16 cellular contexts compared by ENCODE assay signal in genomic region chr13:110540871-110541525, GRCh38. TPM values are rescaled to one million over a fixed set of nuclear protein-coding genes. Genes with fewer than 3 reads are reported as not detected.
DNase-seq lines count a peak whose midpoint lies in the region; ATAC-seq and TF ChIP-seq lines count a peak whose summit lies in the region.
"Had no signal": no experiment of that assay in that cellular context is flagged by ENCODE, and none has a peak within 500 bp of the region (broad histone marks: within the 10 kb centered on the region; RNA-seq: fewer than 3 reads in every experiment).

No MANE protein-coding gene starts in this region.

- 69 to 76% methylated on average over 12 to 13 of the region's 15 CpGs for WGBS in esophagus squamous epithelium, 2 donors

- no peak for TF ChIP-seq POLR2A in esophagus squamous epithelium (IDR thresholded peaks at IDR 0.05)

- H3K4me1 Mint-ChIP-seq in activated T-cell treated with anti-CD3 and anti-CD28 coated beads, Interleukin-2, amount 50 U/mL, for 72 hours (ENCODE audit: low read depth): peaks cover 6% of the 10 kb centered on the region

- H3K9ac ChIP-seq in mucosa of rectum (ENCODE audit: low read depth in 1 of 2, low read length in 2 of 2) (peak overlapping the region in 1 of 2 donors; percentile 47), subcutaneous abdominal adipose tissue (ENCODE audit: low read length in 5 of 5) (peak overlapping the region in 2 of 5 donors; percentile 34 to 50)

- H3K36me3 ChIP-seq in esophagus squamous epithelium (no peaks in the 10 kb centered on the region), mucosa of rectum (ENCODE audit: control insufficient read depth in 2 of 2, insufficient read depth in 2 of 2, low read length in 2 of 2) (peaks cover 2% of the 10 kb centered on the region in 2 donors), subcutaneous abdominal adipose tissue (ENCODE audit: control insufficient read depth in 5 of 5, insufficient read depth in 5 of 5, low read length in 5 of 5) (peaks cover 0 to 4% (median 0%) of the 10 kb centered on the region in 5 donors)

- no peaks in the 10 kb centered on the region for H3K36me3 Mint-ChIP-seq in activated T-cell treated with anti-CD3 and anti-CD28 coated beads, Interleukin-2, amount 50 U/mL, for 72 hours (ENCODE audit: insufficient read depth in 2 of 2)
- H3K36me3 Mint-ChIP-seq: activated naive CD4-positive, alpha-beta T cell treated with anti-CD3 and anti-CD28 coated beads, Interleukin-2, amount 10 ng/mL, durations not matched to agents 7 days and 5 days had no signal

- no peaks in the 10 kb centered on the region for H3K9me3 Mint-ChIP-seq in activated T-cell treated with anti-CD3 and anti-CD28 coated beads, Interleukin-2, amount 50 U/mL, for 72 hours
- H3K9me3 Mint-ChIP-seq: activated naive CD4-positive, alpha-beta T cell treated with anti-CD3 and anti-CD28 coated beads, Interleukin-2, amount 10 ng/mL, durations not matched to agents 7 days and 5 days had no signal

- H3K27me3 ChIP-seq in esophagus squamous epithelium (no peaks in the 10 kb centered on the region), mucosa of rectum (ENCODE audit: control insufficient read depth in 2 of 2, insufficient read depth in 2 of 2, low read length in 2 of 2) (no peaks in the 10 kb centered on the region), subcutaneous abdominal adipose tissue (ENCODE audit: control insufficient read depth in 5 of 5, insufficient read depth in 4 of 5, low read length in 5 of 5) (no peaks in the 10 kb centered on the region)

- H3K27me3 Mint-ChIP-seq in activated T-cell treated with anti-CD3 and anti-CD28 coated beads, Interleukin-2, amount 50 U/mL, for 72 hours (ENCODE audit: low read depth): no peaks in the 10 kb centered on the region
- H3K27me3 Mint-ChIP-seq: activated naive CD4-positive, alpha-beta T cell treated with anti-CD3 and anti-CD28 coated beads, Interleukin-2, amount 10 ng/mL, durations not matched to agents 7 days and 5 days; memory B cell had no signal

- no peak for ATAC-seq in activated T-cell treated with anti-CD3 and anti-CD28 coated beads, Interleukin-2, amount 50 U/mL, for 72 hours (replicated peaks in 1 of 2)
- no peak for ATAC-seq in GM18909 (IDR thresholded peaks at IDR 0.05; ENCODE audit: poor library complexity, unreplicated experiment)
- ATAC-seq: GM12878 had no signal

- H3K4me3 Mint-ChIP-seq in activated T-cell treated with anti-CD3 and anti-CD28 coated beads, Interleukin-2, amount 50 U/mL, for 72 hours: no peak overlapping the region
- H3K4me3 Mint-ChIP-seq: activated naive CD4-positive, alpha-beta T cell treated with anti-CD3 and anti-CD28 coated beads, Interleukin-2, amount 10 ng/mL, durations not matched to agents 7 days and 5 days; memory B cell had no signal

- DNase-seq in SK-N-DZ (ENCODE audit: low spot score) (peak; percentile 60), esophagus squamous epithelium (lab: John Stamatoyannopoulos, UW) (no peak), anterior cingulate cortex (lab: John Stamatoyannopoulos, UW) (no peak), C1 segment of cervical spinal cord (lab: John Stamatoyannopoulos, UW) (no peak)
- DNase-seq in activated T-cell treated with anti-CD3 and anti-CD28 coated beads, Interleukin-2, amount 50 U/mL, for 72 hours: no peak
- DNase-seq: activated naive CD4-positive, alpha-beta T cell treated with anti-CD3 and anti-CD28 coated beads, Interleukin-2, amount 10 ng/mL, durations not matched to agents 7 days and 5 days; EL; erythroblast; NCI-H1436; SHP77 treated with DMSO at 0.1 percent for 48 hours; stimulated activated naive CD4-positive, alpha-beta T cell had no signal

- peak overlapping the region in 3 of 4 donors; percentile 49 to 79 (median 51) for H3K27ac ChIP-seq in esophagus squamous epithelium
- peak overlapping the region; percentile 57 to 68 for H3K27ac ChIP-seq in mucosa of rectum (ENCODE audit: low read depth in 2 of 2, low read length in 2 of 2)
- peak overlapping the region; percentile 63 for H3K27ac ChIP-seq in subcutaneous abdominal adipose tissue (ENCODE audit: low read depth, low read length)

- no peak for TF ChIP-seq CTCF in esophagus squamous epithelium (IDR thresholded peaks at IDR 0.05)

- peaks cover 0 to 29% (median 7%) of the 10 kb centered on the region in 3 donors for H3K4me1 ChIP-seq in esophagus squamous epithelium
- H3K4me1 ChIP-seq in mucosa of rectum (ENCODE audit: control insufficient read depth in 2 of 2, insufficient read depth in 2 of 2, low read length in 2 of 2): peaks cover 21 to 22% of the 10 kb centered on the region in 2 donors
- H3K4me1 ChIP-seq in subcutaneous abdominal adipose tissue (ENCODE audit: control insufficient read depth in 5 of 5, insufficient read depth in 5 of 5, low read length in 5 of 5): peaks cover 9 to 50% (median 37%) of the 10 kb centered on the region in 5 donors

- H3K9me3 ChIP-seq in esophagus squamous epithelium (no peaks in the 10 kb centered on the region), mucosa of rectum (ENCODE audit: control insufficient read depth in 2 of 2, low read length in 2 of 2) (no peaks in the 10 kb centered on the region), subcutaneous abdominal adipose tissue (ENCODE audit: control insufficient read depth in 5 of 5, low read length in 5 of 5) (no peaks in the 10 kb centered on the region)

- intact Hi-C loops in esophagus squamous epithelium (cut with DNase I): no loop called here

- H3K4me3 ChIP-seq in esophagus squamous epithelium (no peak overlapping the region), mucosa of rectum (ENCODE audit: low read length in 2 of 2) (no peak overlapping the region), subcutaneous abdominal adipose tissue (ENCODE audit: low read depth in 1 of 5, low read length in 5 of 5) (no peak overlapping the region)
- H3K4me3 ChIP-seq: GM12878 had no signal

- no peak overlapping the region for H3K27ac Mint-ChIP-seq in activated T-cell treated with anti-CD3 and anti-CD28 coated beads, Interleukin-2, amount 50 U/mL, for 72 hours
- H3K27ac Mint-ChIP-seq: activated naive CD4-positive, alpha-beta T cell treated with anti-CD3 and anti-CD28 coated beads, Interleukin-2, amount 10 ng/mL, durations not matched to agents 7 days and 5 days; memory B cell had no signal

RNA-seq across cellular contexts. Expression of gene RAB20, which starts 20.5 kb away (rescaled TPM):
- polyA plus RNA-seq in SK-N-DZ (2014; cell fraction: cytosol; rRNA removed): 0.08 and 0.97 TPM in 2 replicates
- not detected in 2 replicates for polyA plus RNA-seq in SK-N-DZ (2014; cell fraction: nucleus; rRNA removed)
- total RNA-seq in esophagus squamous epithelium: 1 to 10 TPM; 1.3 to 7.2 (median 4.3) TPM
- 1 to 10 TPM; 1.8 to 3.0 TPM for total RNA-seq in activated T-cell treated with anti-CD3 and anti-CD28 coated beads, Interleukin-2, amount 50 U/mL, for 72 hours
